Comparison of ENCODE assay signal across 1 cellular context in genomic region chr6:1388081-1388926, GRCh38.
A peak's percentile ranks its signal among the peaks of the same experiment; 100 is the strongest.
TF ChIP-seq lines count a peak whose summit lies in the region.

No MANE protein-coding gene starts in this region.

TF ChIP-seq in HepG2, 621 proteins besides CTCF, POLR2A, EP300 and RAD21:
- TF ChIP-seq NFKBIZ (CRISPR knock-in tag; IDR thresholded peaks at IDR 0.05) (no peak), MIER3 (CRISPR knock-in tag; IDR thresholded peaks at IDR 0.05; ENCODE audit: borderline replicate concordance) (no peak), NCOA5 (CRISPR knock-in tag; IDR thresholded peaks at IDR 0.05) (no peak), EZH2 (conservative IDR thresholded peaks at IDR 0.05; ENCODE audit: low read depth, low read length) (peak; percentile 100), ZBTB42 (CRISPR knock-in tag; IDR thresholded peaks at IDR 0.05) (no peak), AKAP8 (CRISPR knock-in tag; IDR thresholded peaks at IDR 0.05) (no peak), ZNF350 (CRISPR knock-in tag; IDR thresholded peaks at IDR 0.05; ENCODE audit: borderline replicate concordance, low read depth) (no peak), ZNF101 (CRISPR knock-in tag; IDR thresholded peaks at IDR 0.05; ENCODE audit: borderline replicate concordance, low read depth) (no peak), NR2F1 (CRISPR knock-in tag; IDR thresholded peaks at IDR 0.05) (no peak), ZNF891 (CRISPR knock-in tag; IDR thresholded peaks at IDR 0.05) (no peak), MTF2 (CRISPR knock-in tag; IDR thresholded peaks at IDR 0.05; ENCODE audit: borderline replicate concordance) (0 out of 2 replicates have a peak, but pooled peaks have one; percentile 49), GRHL1 (CRISPR knock-in tag; conservative IDR thresholded peaks at IDR 0.05) (no peak), IKZF5 (CRISPR knock-in tag; IDR thresholded peaks at IDR 0.05) (no peak)
